In the genomic region with DNA sequence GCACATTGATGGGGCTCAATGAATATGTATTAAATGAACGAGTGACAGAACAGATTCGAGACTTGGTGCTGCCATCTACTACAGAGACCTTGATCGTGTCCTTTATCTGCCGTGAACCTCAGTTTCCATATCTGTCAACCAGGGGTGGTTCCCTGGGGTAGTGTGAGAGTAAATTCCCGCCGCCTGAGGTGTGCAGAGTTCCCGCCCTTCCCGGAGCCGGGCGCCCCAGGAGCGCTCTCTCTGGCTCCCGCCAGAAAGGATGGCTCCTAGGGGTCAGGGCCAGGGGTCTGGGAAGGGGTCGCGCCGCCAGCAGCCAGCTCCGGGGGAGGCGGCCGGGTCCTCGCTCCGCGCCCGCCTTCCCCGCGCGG, we compare ENCODE assay signal across 10 cellular contexts. TPM values are rescaled to one million over a fixed set of nuclear protein-coding genes. Genes with fewer than 3 reads are reported as not detected.
DNase-seq lines count a peak whose midpoint lies in the region; ATAC-seq, FAIRE-seq and TF ChIP-seq lines count a peak whose summit lies in the region.
"Had no signal": no experiment of that assay in that cellular context is flagged by ENCODE, and none has a peak within 500 bp of the region (broad histone marks: within the 10 kb centered on the region; RNA-seq: fewer than 3 reads in every experiment).

No MANE protein-coding gene starts in this region.

- DNase-seq in activated CD8-positive, alpha-beta T cell treated with anti-CD3 and anti-CD28 coated beads, Interleukin-2, amount 10 ng/mL, durations not matched to agents 7 days and 5 days: no peak
- no peak for DNase-seq in activated CD8-positive, alpha-beta T cell treated with anti-CD3 and anti-CD28 coated beads for 36 hours
- no peak for DNase-seq in astrocyte (ENCODE audit: low read depth)
- no peak for DNase-seq in thoracic aorta (ENCODE audit: low spot score)
- no peak for DNase-seq in middle frontal gyrus (ENCODE audit: extremely low spot score, low spot score)
- DNase-seq in naive thymus-derived CD4-positive, alpha-beta T cell: no peak
- no peak for DNase-seq in CD8-positive, alpha-beta T cell
- DNase-seq: activated CD8-positive, alpha-beta memory T cell treated with anti-CD3 and anti-CD28 coated beads, Interleukin-2, amount 50 U/mL, for 4 hours; CD4-positive, CD25-positive, alpha-beta regulatory T cell had no signal

- H3K36me3 Mint-ChIP-seq in activated CD8-positive, alpha-beta T cell treated with anti-CD3 and anti-CD28 coated beads, Interleukin-2, amount 10 ng/mL, durations not matched to agents 7 days and 5 days (ENCODE audit: low read depth): peaks cover 2% of the 10 kb centered on the region
- no peaks in the 10 kb centered on the region for H3K36me3 Mint-ChIP-seq in activated CD8-positive, alpha-beta T cell treated with anti-CD3 and anti-CD28 coated beads for 36 hours (ENCODE audit: low read depth)
- no peaks in the 10 kb centered on the region for H3K36me3 Mint-ChIP-seq in astrocyte (ENCODE audit: low read depth, unreplicated experiment)
- H3K36me3 Mint-ChIP-seq in naive thymus-derived CD4-positive, alpha-beta T cell: peaks cover 0 to 5% (median 0%) of the 10 kb centered on the region in 5 donors
- no peaks in the 10 kb centered on the region for H3K36me3 Mint-ChIP-seq in CD8-positive, alpha-beta T cell
- H3K36me3 Mint-ChIP-seq: CD4-positive, CD25-positive, alpha-beta regulatory T cell had no signal

- CTCF ChIA-PET in activated CD8-positive, alpha-beta T cell treated with anti-CD3 and anti-CD28 coated beads, Interleukin-2, amount 10 ng/mL, durations not matched to agents 7 days and 5 days (lab: Charles Lee): no interaction called here
- CTCF ChIA-PET in activated CD8-positive, alpha-beta T cell treated with anti-CD3 and anti-CD28 coated beads for 36 hours (lab: Charles Lee): no interaction called here
- CTCF ChIA-PET in naive thymus-derived CD4-positive, alpha-beta T cell (lab: Charles Lee): no interaction called here
- CTCF ChIA-PET in CD8-positive, alpha-beta T cell (lab: Charles Lee): no interaction called here

- no peak for FAIRE-seq in astrocyte (lab: Jason Lieb, UNC)

- no peak overlapping the region for H3K27ac Mint-ChIP-seq in activated CD8-positive, alpha-beta T cell treated with anti-CD3 and anti-CD28 coated beads, Interleukin-2, amount 10 ng/mL, durations not matched to agents 7 days and 5 days
- H3K27ac Mint-ChIP-seq in activated CD8-positive, alpha-beta T cell treated with anti-CD3 and anti-CD28 coated beads for 36 hours: no peak overlapping the region
- no peak overlapping the region for H3K27ac Mint-ChIP-seq in astrocyte (ENCODE audit: unreplicated experiment)
- no peak overlapping the region for H3K27ac Mint-ChIP-seq in naive thymus-derived CD4-positive, alpha-beta T cell
- no peak overlapping the region for H3K27ac Mint-ChIP-seq in CD8-positive, alpha-beta T cell
- H3K27ac Mint-ChIP-seq: CD4-positive, CD25-positive, alpha-beta regulatory T cell had no signal

- POLR2A ChIA-PET in activated CD8-positive, alpha-beta T cell treated with anti-CD3 and anti-CD28 coated beads, Interleukin-2, amount 10 ng/mL, durations not matched to agents 7 days and 5 days (lab: Charles Lee): no interaction called here
- POLR2A ChIA-PET in activated CD8-positive, alpha-beta T cell treated with anti-CD3 and anti-CD28 coated beads for 36 hours (lab: Charles Lee): no interaction called here
- POLR2A ChIA-PET in naive thymus-derived CD4-positive, alpha-beta T cell (lab: Charles Lee): no interaction called here
- POLR2A ChIA-PET in CD8-positive, alpha-beta T cell (lab: Charles Lee): no interaction called here

- H3K4me3 ChIP-seq in astrocyte (ENCODE audit: insufficient read depth, low read depth, low read length) (peak overlapping the region; percentile 71), thoracic aorta (peak overlapping the region; percentile 83)
- H3K4me3 ChIP-seq in naive thymus-derived CD4-positive, alpha-beta T cell (ENCODE audit: low read length): no peak overlapping the region
- H3K4me3 ChIP-seq in CD8-positive, alpha-beta T cell (ENCODE audit: low read depth, low read length): no peak overlapping the region

- H3K27me3 Mint-ChIP-seq in activated CD8-positive, alpha-beta T cell treated with anti-CD3 and anti-CD28 coated beads, Interleukin-2, amount 10 ng/mL, durations not matched to agents 7 days and 5 days (ENCODE audit: low read depth): peaks cover 47% of the 10 kb centered on the region
- peaks cover 46% of the 10 kb centered on the region for H3K27me3 Mint-ChIP-seq in activated CD8-positive, alpha-beta T cell treated with anti-CD3 and anti-CD28 coated beads for 36 hours
- peaks cover 12% of the 10 kb centered on the region for H3K27me3 Mint-ChIP-seq in astrocyte (ENCODE audit: low read depth, unreplicated experiment)
- H3K27me3 Mint-ChIP-seq in naive thymus-derived CD4-positive, alpha-beta T cell: peaks cover 52 to 70% (median 60%) of the 10 kb centered on the region in 5 donors
- peaks cover 51% of the 10 kb centered on the region for H3K27me3 Mint-ChIP-seq in CD8-positive, alpha-beta T cell (ENCODE audit: low read depth)

- peak overlapping the region; percentile 94 for H2AFZ ChIP-seq in astrocyte (ENCODE audit: low read depth, low read length)

- no peaks in the 10 kb centered on the region for H3K4me1 Mint-ChIP-seq in activated CD8-positive, alpha-beta T cell treated with anti-CD3 and anti-CD28 coated beads, Interleukin-2, amount 10 ng/mL, durations not matched to agents 7 days and 5 days (ENCODE audit: low read depth)
- H3K4me1 Mint-ChIP-seq in activated CD8-positive, alpha-beta T cell treated with anti-CD3 and anti-CD28 coated beads for 36 hours (ENCODE audit: low read depth): no peaks in the 10 kb centered on the region
- H3K4me1 Mint-ChIP-seq in astrocyte (ENCODE audit: low read depth, unreplicated experiment): peaks cover 18% of the 10 kb centered on the region
- H3K4me1 Mint-ChIP-seq in naive thymus-derived CD4-positive, alpha-beta T cell: peaks cover 0 to 12% (median 6%) of the 10 kb centered on the region in 7 donors
- H3K4me1 Mint-ChIP-seq in CD8-positive, alpha-beta T cell (ENCODE audit: low read depth): peaks cover 2% of the 10 kb centered on the region

- no peaks in the 10 kb centered on the region for H3K79me2 ChIP-seq in astrocyte (ENCODE audit: insufficient read depth, low read length)

- intact Hi-C loops in activated CD8-positive, alpha-beta T cell treated with anti-CD3 and anti-CD28 coated beads for 36 hours (cut with micrococcal nuclease): no loop called here
- intact Hi-C loops in naive thymus-derived CD4-positive, alpha-beta T cell (cut with micrococcal nuclease): no loop called here
- intact Hi-C loops in CD8-positive, alpha-beta T cell (cut with DNase I, micrococcal nuclease): no loop called here

- peak overlapping the region; percentile 12 for H3K4me3 Mint-ChIP-seq in activated CD8-positive, alpha-beta T cell treated with anti-CD3 and anti-CD28 coated beads, Interleukin-2, amount 10 ng/mL, durations not matched to agents 7 days and 5 days
- no peak overlapping the region for H3K4me3 Mint-ChIP-seq in activated CD8-positive, alpha-beta T cell treated with anti-CD3 and anti-CD28 coated beads for 36 hours
- peak overlapping the region; percentile 87 for H3K4me3 Mint-ChIP-seq in astrocyte (ENCODE audit: unreplicated experiment)
- H3K4me3 Mint-ChIP-seq in naive thymus-derived CD4-positive, alpha-beta T cell: peak overlapping the region in 4 of 10 donors; percentile 35 to 67 (median 57)
- no peak overlapping the region for H3K4me3 Mint-ChIP-seq in CD8-positive, alpha-beta T cell

- no peak for TF ChIP-seq CTCF in activated CD8-positive, alpha-beta T cell treated with anti-CD3 and anti-CD28 coated beads for 36 hours (IDR thresholded peaks at IDR 0.05)
- no peak for TF ChIP-seq CTCF in astrocyte (IDR thresholded peaks at IDR 0.05; ENCODE audit: insufficient read depth, low read depth, low read length)
- no peak for TF ChIP-seq CTCF in thoracic aorta (IDR thresholded peaks at IDR 0.05)
- TF ChIP-seq CTCF in CD8-positive, alpha-beta T cell (IDR thresholded peaks at IDR 0.05): no peak

- no peaks in the 10 kb centered on the region for H3K27me3 ChIP-seq in astrocyte (ENCODE audit: insufficient read depth, low read length)
- peaks cover 6% of the 10 kb centered on the region for H3K27me3 ChIP-seq in layer of hippocampus (ENCODE audit: control insufficient read depth, insufficient read depth, low read length)
- no peaks in the 10 kb centered on the region for H3K27me3 ChIP-seq in thoracic aorta (replicated peaks; ENCODE audit: insufficient read depth)
- H3K27me3 ChIP-seq in naive thymus-derived CD4-positive, alpha-beta T cell (ENCODE audit: control insufficient read depth in 2 of 2, insufficient read depth in 2 of 2, low read length in 2 of 2): peaks cover 0 to 10% of the 10 kb centered on the region in 2 donors
- H3K27me3 ChIP-seq in CD8-positive, alpha-beta T cell (ENCODE audit: insufficient read depth, low read length): peaks cover 12% of the 10 kb centered on the region

- H3K4me1 ChIP-seq in astrocyte (ENCODE audit: insufficient read depth, low read length) (peaks cover 49% of the 10 kb centered on the region), thoracic aorta (ENCODE audit: control insufficient read depth in 1 of 2, low read depth in 2 of 2) (peaks cover 11 to 41% of the 10 kb centered on the region in 2 donors)
- no peaks in the 10 kb centered on the region for H3K4me1 ChIP-seq in naive thymus-derived CD4-positive, alpha-beta T cell (ENCODE audit: control insufficient read depth in 2 of 2, insufficient read depth in 2 of 2, low read length in 2 of 2)
- H3K4me1 ChIP-seq in CD8-positive, alpha-beta T cell (ENCODE audit: insufficient read depth, low read length): no peaks in the 10 kb centered on the region

- peak; percentile 19 for ATAC-seq in activated CD8-positive, alpha-beta T cell treated with anti-CD3 and anti-CD28 coated beads, Interleukin-2, amount 10 ng/mL, durations not matched to agents 7 days and 5 days
- no peak for ATAC-seq in activated CD8-positive, alpha-beta T cell treated with anti-CD3 and anti-CD28 coated beads for 36 hours
- ATAC-seq in thoracic aorta (ENCODE audit: insufficient number of reproducible peaks, low FRiP score, low read depth): no peak
- ATAC-seq in naive thymus-derived CD4-positive, alpha-beta T cell: no peak
- no peak for ATAC-seq in CD8-positive, alpha-beta T cell

- H3K9ac ChIP-seq in astrocyte (ENCODE audit: low read length): peak overlapping the region; percentile 76

- H4K20me1 ChIP-seq in astrocyte (ENCODE audit: insufficient read depth, low read length): peaks cover 3% of the 10 kb centered on the region

- no peaks in the 10 kb centered on the region for H3K36me3 ChIP-seq in astrocyte (ENCODE audit: insufficient read depth, low read length)
- H3K36me3 ChIP-seq in thoracic aorta: no peaks in the 10 kb centered on the region
- H3K36me3 ChIP-seq in naive thymus-derived CD4-positive, alpha-beta T cell (ENCODE audit: control insufficient read depth in 2 of 3, insufficient read depth in 3 of 3, low read length in 3 of 3): no peaks in the 10 kb centered on the region
- no peaks in the 10 kb centered on the region for H3K36me3 ChIP-seq in CD8-positive, alpha-beta T cell (ENCODE audit: insufficient read depth, low read length)

- H3K27ac ChIP-seq in astrocyte (ENCODE audit: low read depth, low read length) (no peak overlapping the region), layer of hippocampus (ENCODE audit: low read depth, low read length) (peak overlapping the region; percentile 44), thoracic aorta (peak overlapping the region in 1 of 2 donors; percentile 67)
- H3K27ac ChIP-seq in naive thymus-derived CD4-positive, alpha-beta T cell (ENCODE audit: low read depth, low read length): no peak overlapping the region
- no peak overlapping the region for H3K27ac ChIP-seq in CD8-positive, alpha-beta T cell (ENCODE audit: low read depth, low read length)

- peak overlapping the region; percentile 93 for H3K4me2 ChIP-seq in astrocyte (ENCODE audit: low read length)

- H3K9me3 ChIP-seq in astrocyte (ENCODE audit: insufficient read depth, low read depth, low read length): no peaks in the 10 kb centered on the region
- H3K9me3 ChIP-seq in thoracic aorta: no peaks in the 10 kb centered on the region
- H3K9me3 ChIP-seq in naive thymus-derived CD4-positive, alpha-beta T cell (ENCODE audit: control insufficient read depth in 2 of 3, low read length in 3 of 3): no peaks in the 10 kb centered on the region
- no peaks in the 10 kb centered on the region for H3K9me3 ChIP-seq in CD8-positive, alpha-beta T cell (ENCODE audit: low read length)

- H3K9me3 Mint-ChIP-seq in activated CD8-positive, alpha-beta T cell treated with anti-CD3 and anti-CD28 coated beads, Interleukin-2, amount 10 ng/mL, durations not matched to agents 7 days and 5 days (ENCODE audit: insufficient read depth): no peaks in the 10 kb centered on the region
- H3K9me3 Mint-ChIP-seq in activated CD8-positive, alpha-beta T cell treated with anti-CD3 and anti-CD28 coated beads for 36 hours: no peaks in the 10 kb centered on the region
- H3K9me3 Mint-ChIP-seq in astrocyte (ENCODE audit: unreplicated experiment): no peaks in the 10 kb centered on the region
- peaks cover 0 to 10% (median 1%) of the 10 kb centered on the region in 11 donors for H3K9me3 Mint-ChIP-seq in naive thymus-derived CD4-positive, alpha-beta T cell
- no peaks in the 10 kb centered on the region for H3K9me3 Mint-ChIP-seq in CD8-positive, alpha-beta T cell

RNA-seq across cellular contexts. Expression of gene PLCE1, which starts 0.3 kb away (rescaled TPM):
- total RNA-seq in activated CD8-positive, alpha-beta T cell treated with anti-CD3 and anti-CD28 coated beads, Interleukin-2, amount 10 ng/mL, durations not matched to agents 7 days and 5 days: not detected
- not detected for total RNA-seq in activated CD8-positive, alpha-beta T cell treated with anti-CD3 and anti-CD28 coated beads for 36 hours
- 0.58 and 0.84 TPM in 2 replicates for total RNA-seq in astrocyte
- total RNA-seq in thoracic aorta: 10 to 100 TPM; 13.5 to 28.3 TPM
- under 1 TPM in 2 of 5 experiments, not detected in 3; 0.03 to 0.05 TPM for total RNA-seq in naive thymus-derived CD4-positive, alpha-beta T cell
- under 1 TPM; 0.22 to 0.30 TPM for polyA plus RNA-seq in naive thymus-derived CD4-positive, alpha-beta T cell
- not detected for total RNA-seq in CD8-positive, alpha-beta T cell
- total RNA-seq: CD4-positive, CD25-positive, alpha-beta regulatory T cell had no signal

Comparison
In these comparisons a context has a peak if more than half of its experiments do, and no peak if none do; other contexts are left out.
1. H3K4me3 Mint-ChIP-seq: peak in activated CD8-positive, alpha-beta T cell treated with anti-CD3 and anti-CD28 coated beads, Interleukin-2, amount 10 ng/mL, durations not matched to agents 7 days and 5 days (single experiment) and astrocyte (single experiment); none in activated CD8-positive, alpha-beta T cell treated with anti-CD3 and anti-CD28 coated beads for 36 hours (single experiment) and CD8-positive, alpha-beta T cell (single experiment).
2. H3K4me3 ChIP-seq: peak in astrocyte (single experiment) and thoracic aorta (single experiment); none in naive thymus-derived CD4-positive, alpha-beta T cell (single experiment) and CD8-positive, alpha-beta T cell (single experiment).